In the genomic region with DNA sequence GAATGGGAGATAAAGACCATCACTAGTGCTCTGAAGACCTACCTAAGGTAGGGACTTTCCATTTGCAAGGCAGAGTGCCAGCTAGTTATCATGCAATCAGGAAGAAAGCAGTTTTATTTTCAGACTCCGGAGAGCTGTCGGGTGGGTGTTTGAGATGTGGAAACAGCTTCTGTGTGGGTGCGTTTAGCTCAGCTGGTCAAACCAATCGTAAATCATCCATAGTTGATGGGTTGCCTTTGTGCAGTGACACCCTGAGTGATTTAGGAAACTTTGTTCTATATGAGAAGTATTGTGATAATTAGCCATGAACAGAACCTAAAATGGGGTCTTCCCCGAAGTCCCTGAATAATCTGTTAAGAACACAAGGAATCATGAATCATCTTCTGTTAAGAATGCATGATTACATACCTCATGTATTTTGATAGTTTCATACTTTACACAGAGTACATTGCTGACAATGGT, we compare ENCODE assay signal across 8 cellular contexts.
DNase-seq lines count a peak whose midpoint lies in the region; ATAC-seq and TF ChIP-seq lines count a peak whose summit lies in the region.

No MANE protein-coding gene starts in this region.

- no peak for TF ChIP-seq EP300 in suprapubic skin (IDR thresholded peaks at IDR 0.05)

- WGBS in suprapubic skin, result 36% methylated on average over 5 of the region's 5 CpGs

- H3K9me3 ChIP-seq in skeletal muscle satellite cell (replicated peaks; ENCODE audit: low read length) (no peaks in the 10 kb centered on the region), suprapubic skin (no peaks in the 10 kb centered on the region)

- H3K27ac ChIP-seq in suprapubic skin, result no peak overlapping the region

- H3K9me3 Mint-ChIP-seq in activated T-helper 17 cell treated with anti-CD3 and anti-CD28 coated beads, Interleukin-2, amount 50 U/mL, for 72 hours, result no peaks in the 10 kb centered on the region

- peaks cover 17% of the 10 kb centered on the region for H3K4me1 Mint-ChIP-seq in activated T-helper 17 cell treated with anti-CD3 and anti-CD28 coated beads, Interleukin-2, amount 50 U/mL, for 72 hours

- no peaks in the 10 kb centered on the region for H3K36me3 ChIP-seq in skeletal muscle satellite cell (ENCODE audit: insufficient read depth, low read length)
- H3K36me3 ChIP-seq in suprapubic skin, result no peaks in the 10 kb centered on the region

- no peaks in the 10 kb centered on the region for H3K27me3 Mint-ChIP-seq in activated T-helper 17 cell treated with anti-CD3 and anti-CD28 coated beads, Interleukin-2, amount 50 U/mL, for 72 hours

- peak; percentile 15 for DNase-seq in COLO668 (lab: John Stamatoyannopoulos, UW; ENCODE audit: unreplicated experiment)
- no peak for DNase-seq in suprapubic skin (ENCODE audit: low spot score in 2 of 2)
- DNase-seq in DMS153 treated with DMSO at 0.1 percent for 48 hours (lab: John Stamatoyannopoulos, UW; ENCODE audit: unreplicated experiment), result no peak
- DNase-seq in HUDEP-2 (lab: John Stamatoyannopoulos, UW; ENCODE audit: unreplicated experiment in 76 of 76), result no peak

- no peak for TF ChIP-seq POLR2A in suprapubic skin (IDR thresholded peaks at IDR 0.05)

- H3K4me3 Mint-ChIP-seq in activated T-helper 17 cell treated with anti-CD3 and anti-CD28 coated beads, Interleukin-2, amount 50 U/mL, for 72 hours, result peak overlapping the region; percentile 54

- H3K27ac Mint-ChIP-seq in activated T-helper 17 cell treated with anti-CD3 and anti-CD28 coated beads, Interleukin-2, amount 50 U/mL, for 72 hours, result peak overlapping the region; percentile 91

- H3K4me3 ChIP-seq in skeletal muscle satellite cell (ENCODE audit: low read length), result peak overlapping the region; percentile 45
- no peak overlapping the region for H3K4me3 ChIP-seq in suprapubic skin

- H3K4me1 ChIP-seq in skeletal muscle satellite cell (ENCODE audit: control insufficient read depth, insufficient read depth, low read length) (peaks cover 53% of the 10 kb centered on the region), suprapubic skin (peaks cover 15% of the 10 kb centered on the region)

- no peaks in the 10 kb centered on the region for H3K27me3 ChIP-seq in skeletal muscle satellite cell (ENCODE audit: control insufficient read depth, insufficient read depth, low read length)
- H3K27me3 ChIP-seq in suprapubic skin, result no peaks in the 10 kb centered on the region

- ATAC-seq in GM19043 (IDR thresholded peaks at IDR 0.05; ENCODE audit: low read depth, unreplicated experiment), result peak; percentile 31
- ATAC-seq in HG03175 (IDR thresholded peaks at IDR 0.05; ENCODE audit: unreplicated experiment), result peak; percentile 39
- ATAC-seq in activated T-helper 17 cell treated with anti-CD3 and anti-CD28 coated beads, Interleukin-2, amount 50 U/mL, for 72 hours (replicated peaks), result peak; percentile 46

- H3K36me3 Mint-ChIP-seq in activated T-helper 17 cell treated with anti-CD3 and anti-CD28 coated beads, Interleukin-2, amount 50 U/mL, for 72 hours (ENCODE audit: low read depth), result peaks cover 32% of the 10 kb centered on the region

- peak overlapping the region; percentile 62 for H3K4me2 ChIP-seq in skeletal muscle satellite cell (ENCODE audit: low read length)

- peak overlapping the region; percentile 10 for H3K9ac ChIP-seq in skeletal muscle satellite cell (ENCODE audit: low read depth, low read length)

- no peak for TF ChIP-seq CTCF in suprapubic skin (IDR thresholded peaks at IDR 0.05)
